1 cellular context compared by ENCODE assay signal in the genomic region with DNA sequence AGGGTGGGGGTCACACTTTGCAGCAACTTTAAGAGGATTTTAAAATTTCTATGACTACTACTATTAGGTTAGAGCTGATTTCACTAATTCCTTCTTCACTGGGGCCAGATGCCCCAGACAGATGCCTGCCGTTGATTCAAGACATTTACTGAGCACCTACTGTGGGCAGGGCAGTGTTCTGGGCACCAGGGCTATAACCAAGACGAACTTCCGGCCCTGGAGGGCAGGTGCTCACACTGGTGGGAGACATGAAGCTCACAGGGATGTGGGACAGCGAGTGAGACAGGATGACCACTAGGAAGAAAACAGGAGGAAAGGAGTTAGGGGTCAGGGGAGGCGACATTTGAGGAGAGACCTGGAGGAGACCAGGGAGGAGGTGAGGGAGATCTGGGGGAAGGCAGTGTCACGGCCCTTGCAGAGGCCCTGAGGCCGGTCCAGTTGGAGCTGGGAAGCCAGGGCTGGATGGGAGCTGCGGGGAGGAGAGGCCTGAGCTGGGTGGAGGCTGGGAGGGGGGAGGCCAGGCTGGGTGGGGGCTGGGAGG.
A peak's percentile ranks its signal among the peaks of the same experiment; 100 is the strongest.
TF ChIP-seq lines count a peak whose summit lies in the region.

No MANE protein-coding gene starts in this region.

TF ChIP-seq in K562, 482 proteins besides CTCF, POLR2A, EP300 and RAD21 (continued from another document and continues in another):
- TF ChIP-seq, protein P1, sequence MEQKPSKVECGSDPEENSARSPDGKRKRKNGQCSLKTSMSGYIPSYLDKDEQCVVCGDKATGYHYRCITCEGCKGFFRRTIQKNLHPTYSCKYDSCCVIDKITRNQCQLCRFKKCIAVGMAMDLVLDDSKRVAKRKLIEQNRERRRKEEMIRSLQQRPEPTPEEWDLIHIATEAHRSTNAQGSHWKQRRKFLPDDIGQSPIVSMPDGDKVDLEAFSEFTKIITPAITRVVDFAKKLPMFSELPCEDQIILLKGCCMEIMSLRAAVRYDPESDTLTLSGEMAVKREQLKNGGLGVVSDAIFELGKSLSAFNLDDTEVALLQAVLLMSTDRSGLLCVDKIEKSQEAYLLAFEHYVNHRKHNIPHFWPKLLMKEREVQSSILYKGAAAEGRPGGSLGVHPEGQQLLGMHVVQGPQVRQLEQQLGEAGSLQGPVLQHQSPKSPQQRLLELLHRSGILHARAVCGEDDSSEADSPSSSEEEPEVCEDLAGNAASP (IDR thresholded peaks at IDR 0.05) = no peak
- no peak for TF ChIP-seq ZNF146 (CRISPR knock-in tag; IDR thresholded peaks at IDR 0.05; ENCODE audit: unreplicated experiment)
- no peak for TF ChIP-seq SMAD1 (IDR thresholded peaks at IDR 0.05; ENCODE audit: low read depth, low read length, partially characterized antibody)
- TF ChIP-seq MTA1 (IDR thresholded peaks at IDR 0.05; ENCODE audit: borderline replicate concordance) = no peak
- TF ChIP-seq MAZ (CRISPR knock-in tag; conservative IDR thresholded peaks at IDR 0.05 in 1 of 2, IDR thresholded peaks at IDR 0.05 in 1 of 2) = no peak; a peak in 1 of 4 replicates
- no peak for TF ChIP-seq C11orf30 (IDR thresholded peaks at IDR 0.05; ENCODE audit: low read depth)
- TF ChIP-seq SMAD4 (CRISPR knock-in tag; conservative IDR thresholded peaks at IDR 0.05) = 0 out of 2 replicates have a peak, but pooled peaks have one; percentile 3
- no peak for TF ChIP-seq ZNF174 (CRISPR knock-in tag; IDR thresholded peaks at IDR 0.05)
- TF ChIP-seq, protein P2, sequence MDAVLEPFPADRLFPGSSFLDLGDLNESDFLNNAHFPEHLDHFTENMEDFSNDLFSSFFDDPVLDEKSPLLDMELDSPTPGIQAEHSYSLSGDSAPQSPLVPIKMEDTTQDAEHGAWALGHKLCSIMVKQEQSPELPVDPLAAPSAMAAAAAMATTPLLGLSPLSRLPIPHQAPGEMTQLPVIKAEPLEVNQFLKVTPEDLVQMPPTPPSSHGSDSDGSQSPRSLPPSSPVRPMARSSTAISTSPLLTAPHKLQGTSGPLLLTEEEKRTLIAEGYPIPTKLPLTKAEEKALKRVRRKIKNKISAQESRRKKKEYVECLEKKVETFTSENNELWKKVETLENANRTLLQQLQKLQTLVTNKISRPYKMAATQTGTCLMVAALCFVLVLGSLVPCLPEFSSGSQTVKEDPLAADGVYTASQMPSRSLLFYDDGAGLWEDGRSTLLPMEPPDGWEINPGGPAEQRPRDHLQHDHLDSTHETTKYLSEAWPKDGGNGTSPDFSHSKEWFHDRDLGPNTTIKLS (IDR thresholded peaks at IDR 0.05; ENCODE audit: borderline replicate concordance, low read depth) = 0 out of 2 replicates have a peak, but pooled peaks have one; percentile 18
- TF ChIP-seq, protein P3, sequence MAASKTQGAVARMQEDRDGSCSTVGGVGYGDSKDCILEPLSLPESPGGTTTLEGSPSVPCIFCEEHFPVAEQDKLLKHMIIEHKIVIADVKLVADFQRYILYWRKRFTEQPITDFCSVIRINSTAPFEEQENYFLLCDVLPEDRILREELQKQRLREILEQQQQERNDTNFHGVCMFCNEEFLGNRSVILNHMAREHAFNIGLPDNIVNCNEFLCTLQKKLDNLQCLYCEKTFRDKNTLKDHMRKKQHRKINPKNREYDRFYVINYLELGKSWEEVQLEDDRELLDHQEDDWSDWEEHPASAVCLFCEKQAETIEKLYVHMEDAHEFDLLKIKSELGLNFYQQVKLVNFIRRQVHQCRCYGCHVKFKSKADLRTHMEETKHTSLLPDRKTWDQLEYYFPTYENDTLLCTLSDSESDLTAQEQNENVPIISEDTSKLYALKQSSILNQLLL (CRISPR knock-in tag; IDR thresholded peaks at IDR 0.05; ENCODE audit: borderline replicate concordance) = no peak
- no peak for TF ChIP-seq CHCHD3 (CRISPR knock-in tag; IDR thresholded peaks at IDR 0.05)
- no peak for TF ChIP-seq ZZZ3 (IDR thresholded peaks at IDR 0.05)
- TF ChIP-seq, protein P4, sequence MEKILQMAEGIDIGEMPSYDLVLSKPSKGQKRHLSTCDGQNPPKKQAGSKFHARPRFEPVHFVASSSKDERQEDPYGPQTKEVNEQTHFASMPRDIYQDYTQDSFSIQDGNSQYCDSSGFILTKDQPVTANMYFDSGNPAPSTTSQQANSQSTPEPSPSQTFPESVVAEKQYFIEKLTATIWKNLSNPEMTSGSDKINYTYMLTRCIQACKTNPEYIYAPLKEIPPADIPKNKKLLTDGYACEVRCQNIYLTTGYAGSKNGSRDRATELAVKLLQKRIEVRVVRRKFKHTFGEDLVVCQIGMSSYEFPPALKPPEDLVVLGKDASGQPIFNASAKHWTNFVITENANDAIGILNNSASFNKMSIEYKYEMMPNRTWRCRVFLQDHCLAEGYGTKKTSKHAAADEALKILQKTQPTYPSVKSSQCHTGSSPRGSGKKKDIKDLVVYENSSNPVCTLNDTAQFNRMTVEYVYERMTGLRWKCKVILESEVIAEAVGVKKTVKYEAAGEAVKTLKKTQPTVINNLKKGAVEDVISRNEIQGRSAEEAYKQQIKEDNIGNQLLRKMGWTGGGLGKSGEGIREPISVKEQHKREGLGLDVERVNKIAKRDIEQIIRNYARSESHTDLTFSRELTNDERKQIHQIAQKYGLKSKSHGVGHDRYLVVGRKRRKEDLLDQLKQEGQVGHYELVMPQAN (IDR thresholded peaks at IDR 0.05; ENCODE audit: borderline replicate concordance) = peak; percentile 41; the same call in 1 of the 2 replicates
- no peak for TF ChIP-seq PHB (CRISPR knock-in tag; IDR thresholded peaks at IDR 0.05)
- TF ChIP-seq, protein P5, sequence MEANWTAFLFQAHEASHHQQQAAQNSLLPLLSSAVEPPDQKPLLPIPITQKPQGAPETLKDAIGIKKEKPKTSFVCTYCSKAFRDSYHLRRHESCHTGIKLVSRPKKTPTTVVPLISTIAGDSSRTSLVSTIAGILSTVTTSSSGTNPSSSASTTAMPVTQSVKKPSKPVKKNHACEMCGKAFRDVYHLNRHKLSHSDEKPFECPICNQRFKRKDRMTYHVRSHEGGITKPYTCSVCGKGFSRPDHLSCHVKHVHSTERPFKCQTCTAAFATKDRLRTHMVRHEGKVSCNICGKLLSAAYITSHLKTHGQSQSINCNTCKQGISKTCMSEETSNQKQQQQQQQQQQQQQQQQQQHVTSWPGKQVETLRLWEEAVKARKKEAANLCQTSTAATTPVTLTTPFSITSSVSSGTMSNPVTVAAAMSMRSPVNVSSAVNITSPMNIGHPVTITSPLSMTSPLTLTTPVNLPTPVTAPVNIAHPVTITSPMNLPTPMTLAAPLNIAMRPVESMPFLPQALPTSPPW (CRISPR knock-in tag; IDR thresholded peaks at IDR 0.05) = no peak
- TF ChIP-seq GTF2A2 (tag; IDR thresholded peaks at IDR 0.05) = no peak
- TF ChIP-seq ZNF444 (CRISPR knock-in tag; IDR thresholded peaks at IDR 0.05) = no peak
- no peak for TF ChIP-seq TBL1XR1 (IDR thresholded peaks at IDR 0.05; ENCODE audit: low read length in 2 of 2)
- no peak for TF ChIP-seq BMI1 (IDR thresholded peaks at IDR 0.05; ENCODE audit: low read length)
- TF ChIP-seq, protein P6, sequence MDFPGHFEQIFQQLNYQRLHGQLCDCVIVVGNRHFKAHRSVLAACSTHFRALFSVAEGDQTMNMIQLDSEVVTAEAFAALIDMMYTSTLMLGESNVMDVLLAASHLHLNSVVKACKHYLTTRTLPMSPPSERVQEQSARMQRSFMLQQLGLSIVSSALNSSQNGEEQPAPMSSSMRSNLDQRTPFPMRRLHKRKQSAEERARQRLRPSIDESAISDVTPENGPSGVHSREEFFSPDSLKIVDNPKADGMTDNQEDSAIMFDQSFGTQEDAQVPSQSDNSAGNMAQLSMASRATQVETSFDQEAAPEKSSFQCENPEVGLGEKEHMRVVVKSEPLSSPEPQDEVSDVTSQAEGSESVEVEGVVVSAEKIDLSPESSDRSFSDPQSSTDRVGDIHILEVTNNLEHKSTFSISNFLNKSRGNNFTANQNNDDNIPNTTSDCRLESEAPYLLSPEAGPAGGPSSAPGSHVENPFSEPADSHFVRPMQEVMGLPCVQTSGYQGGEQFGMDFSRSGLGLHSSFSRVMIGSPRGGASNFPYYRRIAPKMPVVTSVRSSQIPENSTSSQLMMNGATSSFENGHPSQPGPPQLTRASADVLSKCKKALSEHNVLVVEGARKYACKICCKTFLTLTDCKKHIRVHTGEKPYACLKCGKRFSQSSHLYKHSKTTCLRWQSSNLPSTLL (IDR thresholded peaks at IDR 0.05) = no peak
- TF ChIP-seq, protein P7, sequence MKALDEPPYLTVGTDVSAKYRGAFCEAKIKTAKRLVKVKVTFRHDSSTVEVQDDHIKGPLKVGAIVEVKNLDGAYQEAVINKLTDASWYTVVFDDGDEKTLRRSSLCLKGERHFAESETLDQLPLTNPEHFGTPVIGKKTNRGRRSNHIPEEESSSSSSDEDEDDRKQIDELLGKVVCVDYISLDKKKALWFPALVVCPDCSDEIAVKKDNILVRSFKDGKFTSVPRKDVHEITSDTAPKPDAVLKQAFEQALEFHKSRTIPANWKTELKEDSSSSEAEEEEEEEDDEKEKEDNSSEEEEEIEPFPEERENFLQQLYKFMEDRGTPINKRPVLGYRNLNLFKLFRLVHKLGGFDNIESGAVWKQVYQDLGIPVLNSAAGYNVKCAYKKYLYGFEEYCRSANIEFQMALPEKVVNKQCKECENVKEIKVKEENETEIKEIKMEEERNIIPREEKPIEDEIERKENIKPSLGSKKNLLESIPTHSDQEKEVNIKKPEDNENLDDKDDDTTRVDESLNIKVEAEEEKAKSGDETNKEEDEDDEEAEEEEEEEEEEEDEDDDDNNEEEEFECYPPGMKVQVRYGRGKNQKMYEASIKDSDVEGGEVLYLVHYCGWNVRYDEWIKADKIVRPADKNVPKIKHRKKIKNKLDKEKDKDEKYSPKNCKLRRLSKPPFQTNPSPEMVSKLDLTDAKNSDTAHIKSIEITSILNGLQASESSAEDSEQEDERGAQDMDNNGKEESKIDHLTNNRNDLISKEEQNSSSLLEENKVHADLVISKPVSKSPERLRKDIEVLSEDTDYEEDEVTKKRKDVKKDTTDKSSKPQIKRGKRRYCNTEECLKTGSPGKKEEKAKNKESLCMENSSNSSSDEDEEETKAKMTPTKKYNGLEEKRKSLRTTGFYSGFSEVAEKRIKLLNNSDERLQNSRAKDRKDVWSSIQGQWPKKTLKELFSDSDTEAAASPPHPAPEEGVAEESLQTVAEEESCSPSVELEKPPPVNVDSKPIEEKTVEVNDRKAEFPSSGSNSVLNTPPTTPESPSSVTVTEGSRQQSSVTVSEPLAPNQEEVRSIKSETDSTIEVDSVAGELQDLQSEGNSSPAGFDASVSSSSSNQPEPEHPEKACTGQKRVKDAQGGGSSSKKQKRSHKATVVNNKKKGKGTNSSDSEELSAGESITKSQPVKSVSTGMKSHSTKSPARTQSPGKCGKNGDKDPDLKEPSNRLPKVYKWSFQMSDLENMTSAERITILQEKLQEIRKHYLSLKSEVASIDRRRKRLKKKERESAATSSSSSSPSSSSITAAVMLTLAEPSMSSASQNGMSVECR (CRISPR knock-in tag; IDR thresholded peaks at IDR 0.05) = no peak
- no peak for TF ChIP-seq FOXJ2 (tag; IDR thresholded peaks at IDR 0.05)
- TF ChIP-seq XRCC3 (IDR thresholded peaks at IDR 0.05) = no peak
- no peak for TF ChIP-seq DDX20 (tag; IDR thresholded peaks at IDR 0.05; ENCODE audit: low read depth)
- no peak for TF ChIP-seq ZFP30 (CRISPR knock-in tag; IDR thresholded peaks at IDR 0.05; ENCODE audit: borderline replicate concordance)
- TF ChIP-seq RBM22 (IDR thresholded peaks at IDR 0.05; ENCODE audit: low read depth, low read length, poor library complexity, severe bottlenecking) = no peak
- TF ChIP-seq ZNF584 (CRISPR knock-in tag; IDR thresholded peaks at IDR 0.05; ENCODE audit: low read depth) = no peak
- TF ChIP-seq ZNF274 (IDR thresholded peaks at IDR 0.05; ENCODE audit: borderline replicate concordance, low read depth, low read length) = no peak
- TF ChIP-seq FOS (IDR thresholded peaks at IDR 0.05; ENCODE audit: extremely low read depth, insufficient read length) = no peak
- TF ChIP-seq CC2D1A (IDR thresholded peaks at IDR 0.05) = no peak
- TF ChIP-seq HDAC6 (IDR thresholded peaks at IDR 0.05; ENCODE audit: low read depth, low read length) = no peak
- no peak for TF ChIP-seq SAFB (IDR thresholded peaks at IDR 0.05; ENCODE audit: borderline replicate concordance, low read depth, low read length)
- TF ChIP-seq L3MBTL2 (IDR thresholded peaks at IDR 0.05) = no peak; the same call in 1 of the 2 replicates
- TF ChIP-seq NCOR1 (IDR thresholded peaks at IDR 0.05) = no peak
- TF ChIP-seq SP1 (CRISPR knock-in tag; IDR thresholded peaks at IDR 0.05) = no peak
- TF ChIP-seq KDM1A (IDR thresholded peaks at IDR 0.05) = no peak
- no peak for TF ChIP-seq CREB1 (IDR thresholded peaks at IDR 0.05)
- no peak for TF ChIP-seq CREB1 (CRISPR knock-in tag; IDR thresholded peaks at IDR 0.05)
- no peak for TF ChIP-seq HLTF (IDR thresholded peaks at IDR 0.05)
- TF ChIP-seq, protein P8, sequence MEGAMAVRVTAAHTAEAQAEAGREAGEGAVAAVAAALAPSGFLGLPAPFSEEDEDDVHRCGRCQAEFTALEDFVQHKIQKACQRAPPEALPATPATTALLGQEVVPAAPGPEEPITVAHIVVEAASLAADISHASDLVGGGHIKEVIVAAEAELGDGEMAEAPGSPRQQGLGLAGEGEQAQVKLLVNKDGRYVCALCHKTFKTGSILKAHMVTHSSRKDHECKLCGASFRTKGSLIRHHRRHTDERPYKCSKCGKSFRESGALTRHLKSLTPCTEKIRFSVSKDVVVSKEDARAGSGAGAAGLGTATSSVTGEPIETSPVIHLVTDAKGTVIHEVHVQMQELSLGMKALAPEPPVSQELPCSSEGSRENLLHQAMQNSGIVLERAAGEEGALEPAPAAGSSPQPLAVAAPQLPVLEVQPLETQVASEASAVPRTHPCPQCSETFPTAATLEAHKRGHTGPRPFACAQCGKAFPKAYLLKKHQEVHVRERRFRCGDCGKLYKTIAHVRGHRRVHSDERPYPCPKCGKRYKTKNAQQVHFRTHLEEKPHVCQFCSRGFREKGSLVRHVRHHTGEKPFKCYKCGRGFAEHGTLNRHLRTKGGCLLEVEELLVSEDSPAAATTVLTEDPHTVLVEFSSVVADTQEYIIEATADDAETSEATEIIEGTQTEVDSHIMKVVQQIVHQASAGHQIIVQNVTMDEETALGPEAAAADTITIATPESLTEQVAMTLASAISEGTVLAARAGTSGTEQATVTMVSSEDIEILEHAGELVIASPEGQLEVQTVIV (CRISPR knock-in tag; IDR thresholded peaks at IDR 0.05; ENCODE audit: borderline replicate concordance) = no peak
- no peak for TF ChIP-seq ZNF134 (CRISPR knock-in tag; conservative IDR thresholded peaks at IDR 0.05)
- TF ChIP-seq NRF1 (conservative IDR thresholded peaks at IDR 0.05 in 1 of 2, IDR thresholded peaks at IDR 0.05 in 1 of 2) = no peak
- no peak for TF ChIP-seq PYGO2 (tag; IDR thresholded peaks at IDR 0.05)
- no peak for TF ChIP-seq ZNF785 (CRISPR knock-in tag; IDR thresholded peaks at IDR 0.05)
- no peak for TF ChIP-seq FOXP1 (CRISPR knock-in tag; IDR thresholded peaks at IDR 0.05)
- no peak for TF ChIP-seq MYC (IDR thresholded peaks at IDR 0.05; ENCODE audit: low read depth, low read length)
- no peak for TF ChIP-seq MYC (CRISPR knock-in tag; IDR thresholded peaks at IDR 0.05; ENCODE audit: borderline replicate concordance, low read depth)
- peak; percentile 68 for TF ChIP-seq ZKSCAN1 (IDR thresholded peaks at IDR 0.05; ENCODE audit: low read depth, low read length)
- TF ChIP-seq SRF (CRISPR knock-in tag; IDR thresholded peaks at IDR 0.05) = no peak
- TF ChIP-seq, protein P9, sequence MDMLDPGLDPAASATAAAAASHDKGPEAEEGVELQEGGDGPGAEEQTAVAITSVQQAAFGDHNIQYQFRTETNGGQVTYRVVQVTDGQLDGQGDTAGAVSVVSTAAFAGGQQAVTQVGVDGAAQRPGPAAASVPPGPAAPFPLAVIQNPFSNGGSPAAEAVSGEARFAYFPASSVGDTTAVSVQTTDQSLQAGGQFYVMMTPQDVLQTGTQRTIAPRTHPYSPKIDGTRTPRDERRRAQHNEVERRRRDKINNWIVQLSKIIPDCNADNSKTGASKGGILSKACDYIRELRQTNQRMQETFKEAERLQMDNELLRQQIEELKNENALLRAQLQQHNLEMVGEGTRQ (CRISPR knock-in tag; IDR thresholded peaks at IDR 0.05) = no peak
